Comparison of ENCODE assay signal across 3 cellular contexts in the genomic region with DNA sequence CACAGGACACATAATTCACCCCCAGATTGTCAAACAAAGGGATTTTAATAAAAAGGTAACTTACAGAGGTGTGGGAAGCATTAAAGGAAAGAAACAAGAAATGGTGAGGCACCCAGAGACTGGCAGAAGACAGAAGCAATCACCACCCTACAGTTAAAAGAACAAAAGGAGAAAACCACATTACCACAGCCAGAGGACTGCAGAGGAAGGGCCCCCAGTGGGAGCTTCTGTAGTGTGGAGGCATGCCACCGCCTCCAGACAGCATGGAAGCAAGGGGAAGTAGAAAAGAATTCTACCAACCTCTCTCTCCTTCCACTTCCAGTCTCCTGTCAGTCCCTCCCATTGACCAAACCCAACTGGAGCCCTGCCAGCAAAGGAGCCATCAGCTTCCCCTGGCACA. TPM values are rescaled to one million over a fixed set of nuclear protein-coding genes. Genes with fewer than 3 reads are reported as not detected.
"Had no signal": no experiment of that assay in that cellular context is flagged by ENCODE, and none has a peak within 500 bp of the region (broad histone marks: within the 10 kb centered on the region; RNA-seq: fewer than 3 reads in every experiment).

No MANE protein-coding gene starts in this region.

RNA-seq across cellular contexts. Expression of a gene that starts 4.4 kb away (rescaled TPM):
- total RNA-seq: LHCN-M2, MCF 10A, NCI-H460 had no signal
